ENCODE assay signal across 8 cellular contexts in the genomic region with DNA sequence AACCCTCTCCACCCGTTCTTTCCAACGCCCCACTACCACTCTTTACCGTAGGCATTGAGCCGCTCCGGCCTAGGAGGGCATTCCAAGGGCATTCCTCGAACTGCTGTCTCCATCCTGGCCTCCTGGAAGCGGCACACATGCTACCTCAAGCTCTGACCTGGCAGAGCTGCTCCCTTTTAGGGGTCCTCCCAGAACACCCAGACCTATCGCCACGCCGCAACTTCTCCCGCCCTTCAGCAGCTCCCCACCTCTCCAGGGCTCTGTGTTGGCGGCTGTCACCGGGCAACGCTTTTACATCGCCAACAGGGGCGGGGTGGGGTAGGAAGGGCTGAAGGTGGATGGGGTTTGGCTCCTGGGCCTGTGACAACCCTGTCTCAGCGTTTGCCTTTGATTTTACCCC. TPM values are rescaled to one million over a fixed set of nuclear protein-coding genes. Genes with fewer than 3 reads are reported as not detected.
A peak's percentile ranks its signal among the peaks of the same experiment; 100 is the strongest.
DNase-seq lines count a peak whose midpoint lies in the region; ATAC-seq lines count a peak whose summit lies in the region.

No MANE protein-coding gene starts in this region.

- peaks cover 9% of the 10 kb centered on the region for H3K4me1 ChIP-seq in iPS-18a (ENCODE audit: control insufficient read depth, low read depth, low read length)
- H3K4me1 ChIP-seq in skeletal muscle satellite cell (ENCODE audit: control insufficient read depth, insufficient read depth, low read length), result peaks cover 21% of the 10 kb centered on the region

- POLR2A ChIA-PET in activated CD4-positive, alpha-beta memory T cell treated with anti-CD3 and anti-CD28 coated beads for 36 hours (lab: Charles Lee), result no interaction called here

- no peaks in the 10 kb centered on the region for H3K9me3 Mint-ChIP-seq in activated CD4-positive, alpha-beta memory T cell treated with anti-CD3 and anti-CD28 coated beads for 36 hours

- peak overlapping the region; percentile 96 for H3K4me2 ChIP-seq in skeletal muscle satellite cell (ENCODE audit: low read length)

- H3K9me3 ChIP-seq in iPS-18a (ENCODE audit: control insufficient read depth, low read depth, low read length), result no peaks in the 10 kb centered on the region
- no peaks in the 10 kb centered on the region for H3K9me3 ChIP-seq in skeletal muscle satellite cell (replicated peaks; ENCODE audit: low read length)

- H3K4me3 Mint-ChIP-seq in activated CD4-positive, alpha-beta memory T cell treated with anti-CD3 and anti-CD28 coated beads for 36 hours, result peak overlapping the region; percentile 69

- H3K4me1 Mint-ChIP-seq in activated CD4-positive, alpha-beta memory T cell treated with anti-CD3 and anti-CD28 coated beads for 36 hours (ENCODE audit: low read depth), result peaks cover 22% of the 10 kb centered on the region

- peak; percentile 67 for DNase-seq in NCI-H1436 (lab: John Stamatoyannopoulos, UW)
- DNase-seq in NCI-H1436 treated with DMSO at 0.1 percent for 48 hours (lab: John Stamatoyannopoulos, UW), result no peak
- peak; percentile 16 for DNase-seq in activated CD4-positive, alpha-beta memory T cell treated with anti-CD3 and anti-CD28 coated beads for 36 hours
- no peak for DNase-seq in AG08395 (ENCODE audit: low spot score)

- H3K27ac ChIP-seq in iPS-18a (ENCODE audit: low read length), result no peak overlapping the region

- no peaks in the 10 kb centered on the region for H3K27me3 Mint-ChIP-seq in activated CD4-positive, alpha-beta memory T cell treated with anti-CD3 and anti-CD28 coated beads for 36 hours

- H3K4me3 ChIP-seq in iPS-18a (ENCODE audit: low read length), result peak overlapping the region; percentile 64
- H3K4me3 ChIP-seq in skeletal muscle satellite cell (ENCODE audit: low read length), result peak overlapping the region; percentile 69

- no peak for ATAC-seq in GM18867 (IDR thresholded peaks at IDR 0.05; ENCODE audit: unreplicated experiment)
- ATAC-seq in GM18909 (IDR thresholded peaks at IDR 0.05; ENCODE audit: poor library complexity, unreplicated experiment), result no peak

- CTCF ChIA-PET in activated CD4-positive, alpha-beta memory T cell treated with anti-CD3 and anti-CD28 coated beads for 36 hours (lab: Charles Lee), result interaction anchor here (0.8 kb wide), 1 partner anchor 15 kb away, joined by 3 read pairs; no protein-coding TSS in a partner anchor

- H3K9ac ChIP-seq in iPS-18a (ENCODE audit: low read length) (peak overlapping the region; percentile 21), skeletal muscle satellite cell (ENCODE audit: low read depth, low read length) (peak overlapping the region; percentile 59)

- no peaks in the 10 kb centered on the region for H3K36me3 Mint-ChIP-seq in activated CD4-positive, alpha-beta memory T cell treated with anti-CD3 and anti-CD28 coated beads for 36 hours

- H3K27me3 ChIP-seq in iPS-18a (ENCODE audit: control insufficient read depth, insufficient read depth, low read length), result peaks cover 44% of the 10 kb centered on the region
- H3K27me3 ChIP-seq in skeletal muscle satellite cell (ENCODE audit: control insufficient read depth, insufficient read depth, low read length), result no peaks in the 10 kb centered on the region

- no peak overlapping the region for H3K27ac Mint-ChIP-seq in activated CD4-positive, alpha-beta memory T cell treated with anti-CD3 and anti-CD28 coated beads for 36 hours

- intact Hi-C loops in activated CD4-positive, alpha-beta memory T cell treated with anti-CD3 and anti-CD28 coated beads for 36 hours (cut with micrococcal nuclease), result no loop called here

- H3K36me3 ChIP-seq in iPS-18a (ENCODE audit: control insufficient read depth, low read depth, low read length), result no peaks in the 10 kb centered on the region
- no peaks in the 10 kb centered on the region for H3K36me3 ChIP-seq in skeletal muscle satellite cell (ENCODE audit: insufficient read depth, low read length)

RNA-seq across cellular contexts. Expression of a gene that starts 4.6 kb away (rescaled TPM):
- 1 to 10 TPM; 1.9 to 2.9 TPM for total RNA-seq in activated CD4-positive, alpha-beta memory T cell treated with anti-CD3 and anti-CD28 coated beads for 36 hours
- total RNA-seq in skeletal muscle satellite cell (2012; rRNA removed), result 1.5 and 1.7 TPM in 2 replicates

RNA-seq across cellular contexts. Expression of a gene that starts 52.0 kb away (rescaled TPM):
- 10 to 100 TPM; 42.4 to 43.3 TPM for total RNA-seq in activated CD4-positive, alpha-beta memory T cell treated with anti-CD3 and anti-CD28 coated beads for 36 hours
- 21.8 and 24.3 TPM in 2 replicates for total RNA-seq in skeletal muscle satellite cell (2012; rRNA removed)

RNA-seq across cellular contexts. Expression of a gene that starts 52.3 kb away (rescaled TPM):
- 1 to 10 TPM; 5.6 to 5.7 TPM for total RNA-seq in activated CD4-positive, alpha-beta memory T cell treated with anti-CD3 and anti-CD28 coated beads for 36 hours
- total RNA-seq in skeletal muscle satellite cell (2012; rRNA removed), result 2.0 and 2.6 TPM in 2 replicates

Comparison
In these comparisons a context has a peak if more than half of its experiments do, and no peak if none do; other contexts are left out.
1. DNase-seq: peak in NCI-H1436 (single experiment) and activated CD4-positive, alpha-beta memory T cell treated with anti-CD3 and anti-CD28 coated beads for 36 hours (single experiment); none in NCI-H1436 treated with DMSO at 0.1 percent for 48 hours (single experiment) and AG08395 (single experiment).